Comparison of ENCODE assay signal across 17 cellular contexts in genomic region chr2:7837232-7837760, GRCh38.
"Had no signal": no experiment of that assay in that cellular context is flagged by ENCODE, and none has a peak within 500 bp of the region (broad histone marks: within the 10 kb centered on the region; RNA-seq: fewer than 3 reads in every experiment).

No MANE protein-coding gene starts in this region.

- H3K9me3 Mint-ChIP-seq: effector memory CD8-positive, alpha-beta T cell; natural killer cell had no signal

- H3K36me3 Mint-ChIP-seq: natural killer cell had no signal

- H3K27me3 ChIP-seq: foreskin keratinocyte, ovary, tibial artery had no signal

- H3K27ac Mint-ChIP-seq: activated naive CD4-positive, alpha-beta T cell treated with anti-CD3 and anti-CD28 coated beads, Interleukin-2, amount 50 U/mL, for 72 hours; effector memory CD8-positive, alpha-beta T cell; natural killer cell had no signal

- H3K4me1 ChIP-seq: foreskin keratinocyte, psoas muscle, tibial artery had no signal

- H3K4me3 Mint-ChIP-seq: effector memory CD8-positive, alpha-beta T cell; natural killer cell had no signal

- DNase-seq: activated CD4-positive, alpha-beta T cell treated with anti-CD3 and anti-CD28 coated beads, Interleukin-2, amount 50 U/mL, for 4 hours; activated CD4-positive, CD25-positive, alpha-beta regulatory T cell treated with anti-CD3 and anti-CD28 coated beads, Interleukin-2, amount 50 U/mL, for 72 hours; activated gamma-delta T cell; amniotic stem cell; effector memory CD8-positive, alpha-beta T cell; foreskin keratinocyte; glutamatergic neuron; hippocampal formation; natural killer cell; ovary; psoas muscle; right cardiac atrium; stimulated activated CD4-positive, alpha-beta T cell treated with anti-CD3 and anti-CD28 coated beads, Interleukin-2, amount 100 ng/mL, for 24 hours; stimulated activated naive CD4-positive, alpha-beta T cell treated with Interleukin-2 at 50 U/mL for 16 hours; tibial artery had no signal

- H3K36me3 ChIP-seq: ovary, tibial artery had no signal

- H3K9me3 ChIP-seq: ovary, psoas muscle, tibial artery had no signal

- ATAC-seq: activated naive CD4-positive, alpha-beta T cell treated with anti-CD3 and anti-CD28 coated beads, Interleukin-2, amount 50 U/mL, for 72 hours; effector memory CD8-positive, alpha-beta T cell; foreskin keratinocyte; natural killer cell; psoas muscle; right cardiac atrium had no signal

- H3K4me3 ChIP-seq: lung, ovary, psoas muscle, tibial artery had no signal

- H3K27ac ChIP-seq: foreskin keratinocyte, ovary, psoas muscle, tibial artery had no signal
